In the genomic region with DNA sequence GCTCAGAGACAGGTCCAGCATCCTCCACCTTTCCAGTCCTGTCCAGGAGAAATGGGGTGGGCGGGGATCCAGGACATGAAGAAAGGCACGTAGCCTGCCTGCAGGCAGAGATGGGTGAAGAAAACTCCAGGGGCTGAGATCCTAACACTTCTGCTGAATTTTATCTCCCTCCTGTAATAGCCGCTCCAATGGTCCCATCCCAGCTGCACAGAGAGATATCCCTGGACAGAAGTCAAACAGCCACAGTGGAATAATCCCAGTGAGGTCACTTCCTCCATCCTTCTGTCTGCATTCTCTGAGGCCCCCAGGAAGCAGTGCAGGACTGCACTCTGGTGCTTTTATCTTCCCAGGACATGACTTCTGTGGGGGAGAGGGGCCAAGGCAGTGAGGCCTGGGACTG, we compare ENCODE assay signal across 13 cellular contexts. TPM values are rescaled to one million over a fixed set of nuclear protein-coding genes. Genes with fewer than 3 reads are reported as not detected.
DNase-seq lines count a peak whose midpoint lies in the region; ATAC-seq, FAIRE-seq and TF ChIP-seq lines count a peak whose summit lies in the region.
"Had no signal": no experiment of that assay in that cellular context is flagged by ENCODE, and none has a peak within 500 bp of the region (broad histone marks: within the 10 kb centered on the region; RNA-seq: fewer than 3 reads in every experiment).

No MANE protein-coding gene starts in this region.

- intact Hi-C loops in right lobe of liver (cut with DNase I), result loop anchor here (5.0 to 10.0 kb wide), 2 partner anchors 88 to 400 kb away; a partner anchor contains a TSS

- peak overlapping the region; percentile 55 for H3K4me2 ChIP-seq in A549

- POLR2A ChIA-PET in A549 (lab: Yijun Ruan, JAX), result interaction anchor here (1.1 to 1.6 kb wide), 2 partner anchors 26 to 70 kb away, joined by 4 to 7 read pairs; a partner anchor contains a TSS

- no peak for TF ChIP-seq EP300 in A549 (IDR thresholded peaks at IDR 0.05)

- peak in 1 of 2 experiments; percentile 12; a peak in 3 of 6 replicates for ATAC-seq in A549
- ATAC-seq in right lobe of liver, result peak; percentile 16 to 37 (median 36)
- ATAC-seq in HG02840 (IDR thresholded peaks at IDR 0.05; ENCODE audit: low FRiP score, unreplicated experiment), result no peak
- ATAC-seq: activated CD4-positive, alpha-beta T cell treated with anti-CD3 and anti-CD28 coated beads for 36 hours; activated T-cell treated with anti-CD3 and anti-CD28 coated beads, Interleukin-2, amount 50 U/mL, for 72 hours had no signal

- no peaks in the 10 kb centered on the region for H3K27me3 ChIP-seq in right lobe of liver

- CTCF ChIA-PET in A549 (lab: Yijun Ruan, JAX), result interaction anchor here (0.7 to 44.4 kb wide), 15 partner anchors 8 to 832 kb away, joined by 3 to 1736 read pairs (median 4); a partner anchor contains a TSS

- H3K27ac ChIP-seq in A549 (peak overlapping the region; percentile 90 to 91), right lobe of liver (no peak overlapping the region)

- DNase-seq in A549 (ENCODE audit: low read depth in 1 of 2, low spot score in 1 of 2), result no peak
- DNase-seq in M059J (ENCODE audit: low read depth), result peak; percentile 61
- peak; percentile 64 for DNase-seq in cerebellar cortex (ENCODE audit: low spot score)
- no peak for DNase-seq in right lobe of liver
- no peak for DNase-seq in GDM1 (lab: John Stamatoyannopoulos, UW)
- no peak for DNase-seq in mucosa of gallbladder (ENCODE audit: low spot score)
- no peak for DNase-seq in stimulated activated CD4-positive, alpha-beta T cell treated with anti-CD3 and anti-CD28 coated beads, Interleukin-2, amount 100 ng/mL, for 48 hours
- DNase-seq: activated CD4-positive, alpha-beta T cell treated with anti-CD3 and anti-CD28 coated beads for 36 hours; activated T-cell treated with anti-CD3 and anti-CD28 coated beads, Interleukin-2, amount 50 U/mL, for 72 hours; NCI-H2081 treated with DMSO at 0.1 percent for 48 hours had no signal

- WGBS in A549 (ENCODE audit: missing lambda C conversion rate), result 84% methylated on average over 3 of the region's 3 CpGs
- 83% methylated on average over 3 of the region's 3 CpGs for WGBS in right lobe of liver (ENCODE audit: insufficient coverage, low coverage, low lambda C conversion rate, missing lambda C conversion rate)

- TF ChIP-seq CTCF in A549 (IDR thresholded peaks at IDR 0.05) (no peak), right lobe of liver (IDR thresholded peaks at IDR 0.05) (no peak)

- no peak for TF ChIP-seq POLR2A in A549 (IDR thresholded peaks at IDR 0.05; ENCODE audit: low read length)
- TF ChIP-seq POLR2A in right lobe of liver (IDR thresholded peaks at IDR 0.05), result no peak

- TF ChIP-seq RAD21 in A549 (conservative IDR thresholded peaks at IDR 0.05 in 1 of 2, IDR thresholded peaks at IDR 0.05 in 1 of 2), result no peak

- H3K4me3 ChIP-seq in A549 (no peak overlapping the region), right lobe of liver (no peak overlapping the region)

- no peaks in the 10 kb centered on the region for H3K9me3 ChIP-seq in A549
- no peaks in the 10 kb centered on the region for H3K9me3 ChIP-seq in right lobe of liver

- H3K36me3 ChIP-seq in right lobe of liver, result no peaks in the 10 kb centered on the region

- peaks cover 70% of the 10 kb centered on the region for H3K4me1 ChIP-seq in A549
- H3K4me1 ChIP-seq in right lobe of liver, result no peaks in the 10 kb centered on the region

- no peak for FAIRE-seq in A549 (lab: Jason Lieb, UNC)
- FAIRE-seq: GM12891, urothelium cell line had no signal

TF ChIP-seq in A549, 52 proteins besides CTCF, POLR2A, EP300 and RAD21:
- TF ChIP-seq, protein P1, sequence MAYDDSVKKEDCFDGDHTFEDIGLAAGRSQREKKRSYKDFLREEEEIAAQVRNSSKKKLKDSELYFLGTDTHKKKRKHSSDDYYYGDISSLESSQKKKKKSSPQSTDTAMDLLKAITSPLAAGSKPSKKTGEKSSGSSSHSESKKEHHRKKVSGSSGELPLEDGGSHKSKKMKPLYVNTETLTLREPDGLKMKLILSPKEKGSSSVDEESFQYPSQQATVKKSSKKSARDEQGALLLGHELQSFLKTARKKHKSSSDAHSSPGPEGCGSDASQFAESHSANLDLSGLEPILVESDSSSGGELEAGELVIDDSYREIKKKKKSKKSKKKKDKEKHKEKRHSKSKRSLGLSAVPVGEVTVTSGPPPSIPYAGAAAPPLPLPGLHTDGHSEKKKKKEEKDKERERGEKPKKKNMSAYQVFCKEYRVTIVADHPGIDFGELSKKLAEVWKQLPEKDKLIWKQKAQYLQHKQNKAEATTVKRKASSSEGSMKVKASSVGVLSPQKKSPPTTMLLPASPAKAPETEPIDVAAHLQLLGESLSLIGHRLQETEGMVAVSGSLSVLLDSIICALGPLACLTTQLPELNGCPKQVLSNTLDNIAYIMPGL (CRISPR knock-in tag; IDR thresholded peaks at IDR 0.05; ENCODE audit: borderline replicate concordance), result no peak
- TF ChIP-seq NR3C1 (IDR thresholded peaks at IDR 0.05) (no peak), CBX2 (IDR thresholded peaks at IDR 0.05; ENCODE audit: borderline replicate concordance, low read depth) (no peak), CBX8 (IDR thresholded peaks at IDR 0.05) (no peak), HDAC2 (IDR thresholded peaks at IDR 0.05) (no peak), JUNB (IDR thresholded peaks at IDR 0.05) (no peak), KDM1A (IDR thresholded peaks at IDR 0.05; ENCODE audit: low read depth) (no peak), SMC3 (IDR thresholded peaks at IDR 0.05) (no peak), POLR2AphosphoS2 (conservative IDR thresholded peaks at IDR 0.05; ENCODE audit: low read length) (no peak)
- TF ChIP-seq, protein P2, sequence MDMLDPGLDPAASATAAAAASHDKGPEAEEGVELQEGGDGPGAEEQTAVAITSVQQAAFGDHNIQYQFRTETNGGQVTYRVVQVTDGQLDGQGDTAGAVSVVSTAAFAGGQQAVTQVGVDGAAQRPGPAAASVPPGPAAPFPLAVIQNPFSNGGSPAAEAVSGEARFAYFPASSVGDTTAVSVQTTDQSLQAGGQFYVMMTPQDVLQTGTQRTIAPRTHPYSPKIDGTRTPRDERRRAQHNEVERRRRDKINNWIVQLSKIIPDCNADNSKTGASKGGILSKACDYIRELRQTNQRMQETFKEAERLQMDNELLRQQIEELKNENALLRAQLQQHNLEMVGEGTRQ (IDR thresholded peaks at IDR 0.05), result no peak

RNA-seq across cellular contexts. Expression of a gene that starts 26.3 kb away (rescaled TPM):
- polyA plus RNA-seq in A549 (2011; rRNA removed), result 2,476 and 2,635 TPM in 2 replicates
- 2,127 and 2,527 TPM in 2 replicates for polyA plus RNA-seq in A549 (2012; cell fraction: cytosol; rRNA removed)
- polyA plus RNA-seq in A549 (2012; cell fraction: nucleus; rRNA removed), result 3,075 and 3,600 TPM in 2 replicates
- polyA plus RNA-seq in A549 (2017; fragmentation: RNase III; extraction: RNeasy Plus Mini Kit Qiagen cat#74134 plus additional on column Dnase treatment), result 2,534 to 2,941 TPM (median 2,752 TPM) in 3 replicates
- 2,971 and 3,475 TPM in 2 replicates for polyA minus RNA-seq in A549 (2011; rRNA and poly(A)+ RNA removed)
- 643 and 924 TPM in 2 replicates for total RNA-seq in M059J (2014; rRNA removed; shearing (Covaris generic))
- 1,000 to 10,000 TPM in 2 of 6 experiments, 100 to 1,000 TPM in 4; 148 to 1,377 (median 478) TPM for total RNA-seq in right lobe of liver
- 564 TPM for total RNA-seq in mucosa of gallbladder

RNA-seq across cellular contexts. Expression of a gene that starts 31.1 kb away (rescaled TPM):
- polyA plus RNA-seq in A549 (2011; rRNA removed), result 577 and 650 TPM in 2 replicates
- polyA plus RNA-seq in A549 (2012; cell fraction: cytosol; rRNA removed), result 209 and 256 TPM in 2 replicates
- polyA plus RNA-seq in A549 (2012; cell fraction: nucleus; rRNA removed), result 167 and 231 TPM in 2 replicates
- polyA plus RNA-seq in A549 (2017; fragmentation: RNase III; extraction: RNeasy Plus Mini Kit Qiagen cat#74134 plus additional on column Dnase treatment), result 363 to 377 TPM (median 375 TPM) in 3 replicates
- 707 and 843 TPM in 2 replicates for polyA minus RNA-seq in A549 (2011; rRNA and poly(A)+ RNA removed)
- 248 and 279 TPM in 2 replicates for total RNA-seq in M059J (2014; rRNA removed; shearing (Covaris generic))
- 100 to 1,000 TPM; 143 to 270 (median 180) TPM for total RNA-seq in right lobe of liver
- total RNA-seq in mucosa of gallbladder, result 546 TPM

Comparison
In these comparisons a context has a peak if more than half of its experiments do, and no peak if none do; other contexts are left out.
1. DNase-seq: peak in M059J (single experiment) and cerebellar cortex (single experiment); none in A549 (0 of 2), right lobe of liver (0 of 3), GDM1 (single experiment), mucosa of gallbladder (single experiment) and stimulated activated CD4-positive, alpha-beta T cell treated with anti-CD3 and anti-CD28 coated beads, Interleukin-2, amount 100 ng/mL, for 48 hours (0 of 2).
2. H3K27ac ChIP-seq: peak in A549 (2 of 2); none in right lobe of liver (0 of 3).